In genomic region chr22:20114506-20115475, GRCh38 we compare ENCODE assay signal across 1 cellular context.
TF ChIP-seq lines count a peak whose summit lies in the region.

No MANE protein-coding gene starts in this region.

TF ChIP-seq in HepG2, 621 proteins besides CTCF, POLR2A, EP300 and RAD21:
- TF ChIP-seq ZNF777 (CRISPR knock-in tag; IDR thresholded peaks at IDR 0.05), result no peak
- TF ChIP-seq AGO2 (optimal IDR thresholded peaks at IDR 0.05; ENCODE audit: low read depth, low read length), result peak; percentile 59
